Comparison of ENCODE assay signal across 12 cellular contexts in genomic region chr6:11702039-11702795, GRCh38.
DNase-seq lines count a peak whose midpoint lies in the region; ATAC-seq and TF ChIP-seq lines count a peak whose summit lies in the region.
"Had no signal": no experiment of that assay in that cellular context is flagged by ENCODE, and none has a peak within 500 bp of the region (broad histone marks: within the 10 kb centered on the region; RNA-seq: fewer than 3 reads in every experiment).

No MANE protein-coding gene starts in this region.

- no peak overlapping the region for H3K9ac ChIP-seq in colonic mucosa (ENCODE audit: low read depth in 2 of 2, low read length in 2 of 2)

- peak; percentile 72 for ATAC-seq in omental fat pad (ENCODE audit: low FRiP score)
- ATAC-seq in GM21717 (IDR thresholded peaks at IDR 0.05; ENCODE audit: unreplicated experiment), result no peak

- CTCF ChIA-PET in OCI-LY7 (lab: Charles Lee; ENCODE audit: unreplicated experiment), result no interaction called here

- H4K20me1 ChIP-seq in OCI-LY7 (ENCODE audit: insufficient read depth, low read length), result no peaks in the 10 kb centered on the region

- no peak overlapping the region for H3K4me2 ChIP-seq in OCI-LY7 (ENCODE audit: low read length)

- H3K4me3 ChIP-seq in colonic mucosa, result no peak overlapping the region
- H3K4me3 ChIP-seq in OCI-LY7 (ENCODE audit: low read depth, low read length, poor library complexity, severe bottlenecking), result no peak overlapping the region

- BruUV-seq in OCI-LY7 (replicated peaks; lab: Mats Ljungman, UMichigan), result no TSS peak

- intact Hi-C loops in colonic mucosa (cut with DNase I) (loop anchor here (10.0 kb wide), 1 partner anchor 213 kb away; no protein-coding TSS in a partner anchor), OCI-LY7 (cut with micrococcal nuclease; ENCODE audit: unreplicated experiment) (loop anchor here (5.0 to 10.0 kb wide), 2 partner anchors 373 to 585 kb away; no protein-coding TSS in a partner anchor)

- TF ChIP-seq CTCF in colonic mucosa (IDR thresholded peaks at IDR 0.05) (no peak), omental fat pad (IDR thresholded peaks at IDR 0.05) (no peak), OCI-LY7 (conservative IDR thresholded peaks at IDR 0.05; ENCODE audit: low read length) (no peak)

- H3K9me2 ChIP-seq in OCI-LY7 (ENCODE audit: insufficient read depth, low read length), result no peaks in the 10 kb centered on the region

- peak overlapping the region; percentile 32 for H3K27ac ChIP-seq in colonic mucosa
- H3K27ac ChIP-seq in OCI-LY7 (ENCODE audit: low read depth, low read length, poor library complexity, severe bottlenecking), result no peak overlapping the region

- no peaks in the 10 kb centered on the region for H3K36me3 ChIP-seq in colonic mucosa
- no peaks in the 10 kb centered on the region for H3K36me3 ChIP-seq in OCI-LY7 (ENCODE audit: insufficient read depth, low read length)

- no peaks in the 10 kb centered on the region for H3K27me3 ChIP-seq in colonic mucosa

- H2AFZ ChIP-seq in OCI-LY7 (ENCODE audit: low read length), result no peak overlapping the region

- POLR2A ChIA-PET in OCI-LY7 (lab: Charles Lee), result interaction anchor here (0.6 kb wide), 1 partner anchor 577 kb away, joined by 3 read pairs; no protein-coding TSS in a partner anchor

- H3K9me3 ChIP-seq in colonic mucosa (no peaks in the 10 kb centered on the region), OCI-LY7 (ENCODE audit: low read length) (no peaks in the 10 kb centered on the region)

- H3K4me1 ChIP-seq in colonic mucosa, result no peaks in the 10 kb centered on the region
- H3K4me1 ChIP-seq in OCI-LY7 (ENCODE audit: insufficient read depth, low read length, poor library complexity, severe bottlenecking), result no peaks in the 10 kb centered on the region

- DNase-seq in EH (ENCODE audit: low read depth), result peak; percentile 68
- DNase-seq in MV-4-11 (lab: John Stamatoyannopoulos, UW), result peak; percentile 71
- no peak for DNase-seq in colonic mucosa
- no peak for DNase-seq in omental fat pad (ENCODE audit: low spot score)
- DNase-seq in OCI-LY7 (ENCODE audit: low spot score), result no peak
- DNase-seq in NCI-H526 (lab: John Stamatoyannopoulos, UW), result no peak
- no peak for DNase-seq in NCI-H526 treated with DMSO at 0.1 percent for 48 hours (lab: John Stamatoyannopoulos, UW)
- DNase-seq: amniotic stem cell; NCI-H2227 treated with DMSO at 0.1 percent for 48 hours; stimulated activated CD4-positive, alpha-beta T cell treated with anti-CD3 and anti-CD28 coated beads, Interleukin-2, amount 100 ng/mL, for 24 hours; SW 1271 had no signal

- H3K79me2 ChIP-seq in OCI-LY7 (ENCODE audit: insufficient read depth, low read depth, low read length), result no peaks in the 10 kb centered on the region

Comparison
In these comparisons a context has a peak if more than half of its experiments do, and no peak if none do; other contexts are left out.
1. DNase-seq: peak in EH (single experiment) and MV-4-11 (single experiment); none in colonic mucosa (single experiment), omental fat pad (single experiment), OCI-LY7 (single experiment), NCI-H526 (0 of 2) and NCI-H526 treated with DMSO at 0.1 percent for 48 hours (single experiment).